22 cellular contexts compared by ENCODE assay signal in genomic region chr9:90905822-90906221, GRCh38.
DNase-seq lines count a peak whose midpoint lies in the region; ATAC-seq, FAIRE-seq and TF ChIP-seq lines count a peak whose summit lies in the region.
"Had no signal": no experiment of that assay in that cellular context is flagged by ENCODE, and none has a peak within 500 bp of the region (broad histone marks: within the 10 kb centered on the region; RNA-seq: fewer than 3 reads in every experiment).

No MANE protein-coding gene starts in this region.

- no peaks in the 10 kb centered on the region for H3K36me3 ChIP-seq in thyroid gland

- TF ChIP-seq CTCF in epithelial cell of esophagus (IDR thresholded peaks at IDR 0.05; ENCODE audit: insufficient read depth, low read depth, low read length, missing control alignments) = no peak
- TF ChIP-seq CTCF in thyroid gland (IDR thresholded peaks at IDR 0.05) = no peak

- peak; percentile 21 for FAIRE-seq in GM12892 (lab: Jason Lieb, UNC)
- FAIRE-seq: A549, D721Med, G401.6, GM12891, GM18507 had no signal

- no peaks in the 10 kb centered on the region for H3K9me3 ChIP-seq in thyroid gland
- H3K9me3 ChIP-seq: A549, Caco-2 had no signal

- WGBS in thyroid gland, 2 donors = 60 to 64% methylated on average over 3 of the region's 3 CpGs

- no peaks in the 10 kb centered on the region for H3K27me3 ChIP-seq in thyroid gland
- H3K27me3 ChIP-seq: BLaER1 treated with 17β-estradiol and CSF1 and Interleukin-3, amounts not matched to agents 10 nM and 100 nM had no signal

- ATAC-seq in memory B cell (ENCODE audit: low read depth) = no peak
- no peak for ATAC-seq in GM21723 (IDR thresholded peaks at IDR 0.05; ENCODE audit: unreplicated experiment)
- ATAC-seq: A549; CD8-positive, alpha-beta T cell had no signal

- peak overlapping the region; percentile 80 to 84 (median 83) for H3K27ac ChIP-seq in thyroid gland
- H3K27ac ChIP-seq: 22Rv1; A549; BLaER1 treated with 17β-estradiol and CSF1 and Interleukin-3, amounts not matched to agents 10 nM and 100 nM; C4-2B had no signal

- TF ChIP-seq POLR2A in GM12892 (IDR thresholded peaks at IDR 0.05; ENCODE audit: low read depth, low read length) (no peak), thyroid gland (IDR thresholded peaks at IDR 0.05) (no peak)

- H3K27me3 Mint-ChIP-seq in memory B cell = no peaks in the 10 kb centered on the region
- H3K27me3 Mint-ChIP-seq: B cell; CD4-positive, alpha-beta T cell had no signal

- no peak overlapping the region for H3K4me3 ChIP-seq in epithelial cell of esophagus (ENCODE audit: low read length)
- H3K4me3 ChIP-seq in thyroid gland (replicated peaks in 1 of 3) = no peak overlapping the region
- H3K4me3 ChIP-seq: A549; BLaER1 treated with 17β-estradiol and CSF1 and Interleukin-3, amounts not matched to agents 10 nM and 100 nM had no signal

- no peak for DNase-seq in GM12892 (ENCODE audit: insufficient read length)
- peak; percentile 20 for DNase-seq in epithelial cell of esophagus (ENCODE audit: low read depth)
- no peak for DNase-seq in memory B cell (ENCODE audit: low spot score in 2 of 2)
- peak; percentile 58 to 59 for DNase-seq in thyroid gland
- DNase-seq in T1000 (lab: John Stamatoyannopoulos, UW) = no peak
- DNase-seq in NCI-H2081 treated with DMSO at 0.1 percent for 48 hours (lab: John Stamatoyannopoulos, UW) = no peak
- DNase-seq: AML-193; Caco-2; Calu3; CD4-positive, alpha-beta T cell; CD8-positive, alpha-beta T cell; GF-D8 had no signal

- intact Hi-C loops in thyroid gland (cut with DNase I) = no loop called here

- peaks cover 7% of the 10 kb centered on the region for H3K36me3 Mint-ChIP-seq in memory B cell
- H3K36me3 Mint-ChIP-seq: CD8-positive, alpha-beta T cell had no signal

- peak overlapping the region; percentile 16 for H3K27ac Mint-ChIP-seq in memory B cell
- H3K27ac Mint-ChIP-seq: CD4-positive, alpha-beta T cell; CD8-positive, alpha-beta T cell had no signal

- no peak overlapping the region for H3K4me3 Mint-ChIP-seq in memory B cell
- H3K4me3 Mint-ChIP-seq: B cell; CD4-positive, alpha-beta T cell; CD8-positive, alpha-beta T cell had no signal

- peaks cover 43% of the 10 kb centered on the region for H3K4me1 Mint-ChIP-seq in memory B cell

- H3K4me1 ChIP-seq in thyroid gland = peaks cover 54 to 68% of the 10 kb centered on the region in 2 donors
- H3K4me1 ChIP-seq: A549, Caco-2 had no signal

- H3K9me3 Mint-ChIP-seq in memory B cell = no peaks in the 10 kb centered on the region
- H3K9me3 Mint-ChIP-seq: CD4-positive, alpha-beta T cell; CD8-positive, alpha-beta T cell had no signal

Comparison
In these comparisons a context has a peak if more than half of its experiments do, and no peak if none do; other contexts are left out.
1. DNase-seq: peak in epithelial cell of esophagus (single experiment) and thyroid gland (2 of 2); none in GM12892 (single experiment), memory B cell (0 of 2), T1000 (single experiment) and NCI-H2081 treated with DMSO at 0.1 percent for 48 hours (single experiment).